11 cellular contexts compared by ENCODE assay signal in genomic region chr4:113682730-113683129, GRCh38.
DNase-seq lines count a peak whose midpoint lies in the region; FAIRE-seq lines count a peak whose summit lies in the region.
"Had no signal": no experiment of that assay in that cellular context is flagged by ENCODE, and none has a peak within 500 bp of the region (broad histone marks: within the 10 kb centered on the region; RNA-seq: fewer than 3 reads in every experiment).

No MANE protein-coding gene starts in this region.

- H3K79me2 ChIP-seq in GM23248 (ENCODE audit: insufficient read depth) = peaks cover 93% of the 10 kb centered on the region

- H3F3A ChIP-seq in GM23248 (ENCODE audit: insufficient read depth) = peaks cover 40% of the 10 kb centered on the region

- in situ Hi-C loops in GM23248 (cut with MboI) = no loop called here
- in situ Hi-C loops in ACHN (cut with HindIII; ENCODE audit: low pct_ligation_motif_present, low pct_unique_long_range_greater_than_20kb, low sequenced_read_pairs) = no loop called here

- peaks cover 40 to 61% (median 44%) of the 10 kb centered on the region in 3 donors for H3K4me1 Mint-ChIP-seq in CD8-positive, alpha-beta memory T cell
- H3K4me1 Mint-ChIP-seq in activated CD4-positive, alpha-beta memory T cell treated with anti-CD3 and anti-CD28 coated beads, Interleukin-2, amount 10 ng/mL, durations not matched to agents 7 days and 5 days = peaks cover 47% of the 10 kb centered on the region

- H3K9me3 ChIP-seq in CD8-positive, alpha-beta memory T cell (ENCODE audit: low read length) = no peaks in the 10 kb centered on the region
- H3K9me3 ChIP-seq in GM23248 (ENCODE audit: low read depth) = no peaks in the 10 kb centered on the region

- CTCF ChIA-PET in CD8-positive, alpha-beta memory T cell (lab: Charles Lee) = interaction anchor here (0.9 kb wide), 1 partner anchor 216 kb away, joined by 3 read pairs; no protein-coding TSS in a partner anchor
- CTCF ChIA-PET in activated CD4-positive, alpha-beta memory T cell treated with anti-CD3 and anti-CD28 coated beads, Interleukin-2, amount 10 ng/mL, durations not matched to agents 7 days and 5 days (lab: Charles Lee) = no interaction called here

- H3K9me2 ChIP-seq in GM23248 (ENCODE audit: insufficient read depth) = no peaks in the 10 kb centered on the region

- H2AFZ ChIP-seq in GM23248 = no peak overlapping the region

- H3K4me1 ChIP-seq in CD8-positive, alpha-beta memory T cell (ENCODE audit: insufficient read depth, low read length) = peaks cover 37% of the 10 kb centered on the region
- H3K4me1 ChIP-seq in GM23248 (ENCODE audit: insufficient read depth) = peaks cover 55% of the 10 kb centered on the region

- WGBS in GM23248 (ENCODE audit: low coverage in 1 of 2, low lambda C conversion rate in 2 of 2, missing lambda C conversion rate in 2 of 2), 2 experiments = 68 to 75% methylated on average over 1 of the region's 1 CpG

- peak overlapping the region in 7 of 8 donors; percentile 64 to 93 (median 76) for H3K27ac Mint-ChIP-seq in CD8-positive, alpha-beta memory T cell
- H3K27ac Mint-ChIP-seq in activated CD4-positive, alpha-beta memory T cell treated with anti-CD3 and anti-CD28 coated beads, Interleukin-2, amount 10 ng/mL, durations not matched to agents 7 days and 5 days = peak overlapping the region; percentile 85

- H3K27ac ChIP-seq in CD8-positive, alpha-beta memory T cell (ENCODE audit: low read depth, low read length) = no peak overlapping the region
- H3K27ac ChIP-seq in GM23248 = peak overlapping the region; percentile 53
- H3K27ac ChIP-seq: HL-60, SK-N-MC had no signal

- H3K9ac ChIP-seq in GM23248 = no peak overlapping the region

- H3K4me2 ChIP-seq in GM23248 (ENCODE audit: unreplicated experiment) = peak overlapping the region; percentile 40

- H4K20me1 ChIP-seq in GM23248 (ENCODE audit: insufficient read depth) = peaks cover 4% of the 10 kb centered on the region; the same call in 1 of the 2 replicates

- FAIRE-seq in islet of Langerhans (lab: Jason Lieb, UNC) = peak; percentile 51

- no peaks in the 10 kb centered on the region for H3K27me3 Mint-ChIP-seq in CD8-positive, alpha-beta memory T cell
- H3K27me3 Mint-ChIP-seq in activated CD4-positive, alpha-beta memory T cell treated with anti-CD3 and anti-CD28 coated beads, Interleukin-2, amount 10 ng/mL, durations not matched to agents 7 days and 5 days = no peaks in the 10 kb centered on the region

- H3K36me3 ChIP-seq in CD8-positive, alpha-beta memory T cell (ENCODE audit: insufficient read depth, low read length) = no peaks in the 10 kb centered on the region
- H3K36me3 ChIP-seq in GM23248 (ENCODE audit: low read depth) = no peaks in the 10 kb centered on the region

- no peaks in the 10 kb centered on the region for H3K27me3 ChIP-seq in CD8-positive, alpha-beta memory T cell (ENCODE audit: insufficient read depth, low read length, poor library complexity, severe bottlenecking)
- H3K27me3 ChIP-seq in GM23248 (replicated peaks; ENCODE audit: insufficient read depth) = no peaks in the 10 kb centered on the region

- H3K4me3 ChIP-seq in CD8-positive, alpha-beta memory T cell (ENCODE audit: low read length) = no peak overlapping the region
- H3K4me3 ChIP-seq in GM23248 = no peak overlapping the region
- H3K4me3 ChIP-seq: SK-N-MC had no signal

- peaks cover 7 to 12% (median 11%) of the 10 kb centered on the region in 3 donors for H3K36me3 Mint-ChIP-seq in CD8-positive, alpha-beta memory T cell
- H3K36me3 Mint-ChIP-seq in activated CD4-positive, alpha-beta memory T cell treated with anti-CD3 and anti-CD28 coated beads, Interleukin-2, amount 10 ng/mL, durations not matched to agents 7 days and 5 days (ENCODE audit: low read depth) = peaks cover 49% of the 10 kb centered on the region

- POLR2A ChIA-PET in CD8-positive, alpha-beta memory T cell (lab: Charles Lee) = no interaction called here
- POLR2A ChIA-PET in activated CD4-positive, alpha-beta memory T cell treated with anti-CD3 and anti-CD28 coated beads, Interleukin-2, amount 10 ng/mL, durations not matched to agents 7 days and 5 days (lab: Charles Lee) = interaction anchor here (1.3 to 1.4 kb wide), 2 partner anchors 80 to 118 kb away, joined by 3 read pairs; no protein-coding TSS in a partner anchor

- H3K4me3 Mint-ChIP-seq in CD8-positive, alpha-beta memory T cell = peak overlapping the region in 3 of 7 donors; percentile 22 to 56 (median 54)
- H3K4me3 Mint-ChIP-seq in activated CD4-positive, alpha-beta memory T cell treated with anti-CD3 and anti-CD28 coated beads, Interleukin-2, amount 10 ng/mL, durations not matched to agents 7 days and 5 days = no peak overlapping the region

- peaks cover 0 to 3% (median 0%) of the 10 kb centered on the region in 5 donors for H3K9me3 Mint-ChIP-seq in CD8-positive, alpha-beta memory T cell
- peaks cover 14% of the 10 kb centered on the region for H3K9me3 Mint-ChIP-seq in activated CD4-positive, alpha-beta memory T cell treated with anti-CD3 and anti-CD28 coated beads, Interleukin-2, amount 10 ng/mL, durations not matched to agents 7 days and 5 days

- DNase-seq in CD8-positive, alpha-beta memory T cell = no peak
- peak; percentile 80 for DNase-seq in GM23248
- DNase-seq in activated CD4-positive, alpha-beta memory T cell treated with anti-CD3 and anti-CD28 coated beads, Interleukin-2, amount 10 ng/mL, durations not matched to agents 7 days and 5 days = no peak
- DNase-seq in SK-N-DZ (ENCODE audit: low spot score) = no peak
- DNase-seq in iPS-NIHi7 (ENCODE audit: extremely low spot score) = no peak
- no peak for DNase-seq in T-helper 9 cell
- DNase-seq in ACHN = no peak
- DNase-seq: NCI-H2081 treated with DMSO at 0.1 percent for 48 hours had no signal
